1 cellular context compared by ENCODE assay signal in genomic region chr7:87935373-87935706, GRCh38.
TF ChIP-seq lines count a peak whose summit lies in the region.

No MANE protein-coding gene starts in this region.

TF ChIP-seq in HepG2, 621 proteins besides CTCF, POLR2A, EP300 and RAD21:
- TF ChIP-seq REPIN1 (CRISPR knock-in tag; IDR thresholded peaks at IDR 0.05; ENCODE audit: borderline replicate concordance, low read depth) (0 out of 2 replicates have a peak, but pooled peaks have one; percentile 7), ZSCAN25 (CRISPR knock-in tag; IDR thresholded peaks at IDR 0.05) (no peak), ZNF891 (CRISPR knock-in tag; IDR thresholded peaks at IDR 0.05) (no peak), SNAI1 (CRISPR knock-in tag; IDR thresholded peaks at IDR 0.05; ENCODE audit: borderline replicate concordance) (0 out of 2 replicates have a peak, but pooled peaks have one; percentile 6)
- TF ChIP-seq, protein P1, sequence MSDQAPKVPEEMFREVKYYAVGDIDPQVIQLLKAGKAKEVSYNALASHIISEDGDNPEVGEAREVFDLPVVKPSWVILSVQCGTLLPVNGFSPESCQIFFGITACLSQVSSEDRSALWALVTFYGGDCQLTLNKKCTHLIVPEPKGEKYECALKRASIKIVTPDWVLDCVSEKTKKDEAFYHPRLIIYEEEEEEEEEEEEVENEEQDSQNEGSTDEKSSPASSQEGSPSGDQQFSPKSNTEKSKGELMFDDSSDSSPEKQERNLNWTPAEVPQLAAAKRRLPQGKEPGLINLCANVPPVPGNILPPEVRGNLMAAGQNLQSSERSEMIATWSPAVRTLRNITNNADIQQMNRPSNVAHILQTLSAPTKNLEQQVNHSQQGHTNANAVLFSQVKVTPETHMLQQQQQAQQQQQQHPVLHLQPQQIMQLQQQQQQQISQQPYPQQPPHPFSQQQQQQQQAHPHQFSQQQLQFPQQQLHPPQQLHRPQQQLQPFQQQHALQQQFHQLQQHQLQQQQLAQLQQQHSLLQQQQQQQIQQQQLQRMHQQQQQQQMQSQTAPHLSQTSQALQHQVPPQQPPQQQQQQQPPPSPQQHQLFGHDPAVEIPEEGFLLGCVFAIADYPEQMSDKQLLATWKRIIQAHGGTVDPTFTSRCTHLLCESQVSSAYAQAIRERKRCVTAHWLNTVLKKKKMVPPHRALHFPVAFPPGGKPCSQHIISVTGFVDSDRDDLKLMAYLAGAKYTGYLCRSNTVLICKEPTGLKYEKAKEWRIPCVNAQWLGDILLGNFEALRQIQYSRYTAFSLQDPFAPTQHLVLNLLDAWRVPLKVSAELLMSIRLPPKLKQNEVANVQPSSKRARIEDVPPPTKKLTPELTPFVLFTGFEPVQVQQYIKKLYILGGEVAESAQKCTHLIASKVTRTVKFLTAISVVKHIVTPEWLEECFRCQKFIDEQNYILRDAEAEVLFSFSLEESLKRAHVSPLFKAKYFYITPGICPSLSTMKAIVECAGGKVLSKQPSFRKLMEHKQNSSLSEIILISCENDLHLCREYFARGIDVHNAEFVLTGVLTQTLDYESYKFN (CRISPR knock-in tag; conservative IDR thresholded peaks at IDR 0.05): no peak
